9 cellular contexts compared by ENCODE assay signal in genomic region chr19:51704601-51705000, GRCh38. TPM values are rescaled to one million over a fixed set of nuclear protein-coding genes. Genes with fewer than 3 reads are reported as not detected.
DNase-seq lines count a peak whose midpoint lies in the region; ATAC-seq and TF ChIP-seq lines count a peak whose summit lies in the region.
"Had no signal": no experiment of that assay in that cellular context is flagged by ENCODE, and none has a peak within 500 bp of the region (broad histone marks: within the 10 kb centered on the region; RNA-seq: fewer than 3 reads in every experiment).

No MANE protein-coding gene starts in this region.

- peak overlapping the region; percentile 91 for H3K4ac ChIP-seq in IMR-90 (ENCODE audit: low read depth, low read length)

- H3K9me3 Mint-ChIP-seq in chondrocyte (ENCODE audit: low read depth), result no peaks in the 10 kb centered on the region

- BruUV-seq in IMR-90 (replicated peaks; lab: Mats Ljungman, UMichigan), result no TSS peak

- H3K27me3 ChIP-seq in IMR-90 (ENCODE audit: control insufficient read depth, insufficient read depth, low read length) (no peaks in the 10 kb centered on the region), mucosa of stomach (ENCODE audit: control insufficient read depth, insufficient read depth, low read length) (peaks cover 5% of the 10 kb centered on the region)

- peak overlapping the region; percentile 45 for H3K4me3 ChIP-seq in IMR-90 (ENCODE audit: insufficient read depth, low read depth, low read length)
- peak overlapping the region; percentile 39 for H3K4me3 ChIP-seq in mucosa of stomach (ENCODE audit: low read length)

- TF ChIP-seq POLR2A in IMR-90 (IDR thresholded peaks at IDR 0.05; ENCODE audit: low read depth, low read length), result no peak

- peaks cover 62% of the 10 kb centered on the region for H3K4me1 Mint-ChIP-seq in chondrocyte (ENCODE audit: low read depth)

- H4K5ac ChIP-seq in IMR-90 (ENCODE audit: low read depth, low read length), result peak overlapping the region; percentile 36

- TF ChIP-seq CTCF in 22Rv1 (IDR thresholded peaks at IDR 0.05), result no peak
- no peak for TF ChIP-seq CTCF in IMR-90 (conservative IDR thresholded peaks at IDR 0.05; ENCODE audit: low read depth, low read length)
- TF ChIP-seq CTCF in chondrocyte (IDR thresholded peaks at IDR 0.05), result no peak

- peak overlapping the region; percentile 22 for H2AK5ac ChIP-seq in IMR-90 (ENCODE audit: low read depth, low read length)

- H3K9me3 ChIP-seq in IMR-90 (ENCODE audit: control insufficient read depth, insufficient read depth, low read length) (no peaks in the 10 kb centered on the region), mucosa of stomach (ENCODE audit: control insufficient read depth, low read length) (no peaks in the 10 kb centered on the region)

- CTCF ChIA-PET in IMR-90 (lab: Yijun Ruan, JAX), result interaction anchor here (0.9 to 1.3 kb wide), 3 partner anchors 17 to 73 kb away, joined by 3 to 5 read pairs (median 3); no protein-coding TSS in a partner anchor

- dilution Hi-C loops in IMR-90 (cut with HindIII; ENCODE audit: low sequenced_read_pairs, unreplicated experiment), result no loop called here

- H4K8ac ChIP-seq in IMR-90 (ENCODE audit: low read depth in 2 of 2, low read length in 2 of 2), result peak overlapping the region; percentile 78 to 82

- TF ChIP-seq RAD21 in IMR-90 (IDR thresholded peaks at IDR 0.05; ENCODE audit: low read length), result no peak

- H3K27ac ChIP-seq in 22Rv1 (peak overlapping the region; percentile 82), IMR-90 (ENCODE audit: insufficient read depth, low read length) (peak overlapping the region; percentile 82)

- H3K4me3 Mint-ChIP-seq in chondrocyte (ENCODE audit: unreplicated experiment), result peak overlapping the region; percentile 69

- H3K36me3 Mint-ChIP-seq in chondrocyte (ENCODE audit: low read depth), result peaks cover 51% of the 10 kb centered on the region

- intact Hi-C loops in IMR-90 (cut with micrococcal nuclease), result no loop called here
- intact Hi-C loops in posterior vena cava (cut with DNase I), result no loop called here

- H4K20me1 ChIP-seq in IMR-90 (ENCODE audit: insufficient read depth, low read length), result peaks cover 18% of the 10 kb centered on the region

- H3K9me1 ChIP-seq in IMR-90 (ENCODE audit: insufficient read depth, low read length), result peaks cover 9% of the 10 kb centered on the region

- H3K23ac ChIP-seq in IMR-90 (ENCODE audit: low read depth, low read length), result peak overlapping the region; percentile 70; the same call in 1 of the 2 replicates

- no peak overlapping the region for H2BK15ac ChIP-seq in IMR-90 (ENCODE audit: low read depth, low read length)

- peaks cover 12 to 37% of the 10 kb centered on the region in 2 experiments for H3K79me1 ChIP-seq in IMR-90 (ENCODE audit: low read depth in 1 of 2, low read length in 2 of 2)

- H3K4me1 ChIP-seq in IMR-90 (ENCODE audit: control insufficient read depth, insufficient read depth, low read length) (0 out of 2 replicates have a peak, but pooled peaks cover 2% of the 10 kb centered on the region), mucosa of stomach (ENCODE audit: control insufficient read depth, insufficient read depth, low read length) (peaks cover 21% of the 10 kb centered on the region)

- H3K36me3 ChIP-seq in IMR-90 (ENCODE audit: control insufficient read depth, insufficient read depth, low read length), result peaks cover 53% of the 10 kb centered on the region
- no peaks in the 10 kb centered on the region for H3K36me3 ChIP-seq in mucosa of stomach (ENCODE audit: control insufficient read depth, insufficient read depth, low read length)

- H3K9ac ChIP-seq in IMR-90 (ENCODE audit: low read depth, low read length) (peak overlapping the region; percentile 83), mucosa of stomach (ENCODE audit: low read length) (peak overlapping the region; percentile 85)

- H4K91ac ChIP-seq in IMR-90 (ENCODE audit: insufficient read depth, low read depth, low read length), result peak overlapping the region; percentile 54; the same call in 1 of the 2 replicates

- H3K27me3 Mint-ChIP-seq in chondrocyte (ENCODE audit: low read depth), result no peaks in the 10 kb centered on the region

- DNase-seq in IMR-90, result no peak
- no peak for DNase-seq in chondrocyte (ENCODE audit: low spot score)
- no peak for DNase-seq in RKO (ENCODE audit: low spot score)
- DNase-seq in posterior vena cava (ENCODE audit: low spot score), result no peak
- no peak for DNase-seq in NCI-H82 (lab: John Stamatoyannopoulos, UW)

- peak overlapping the region; percentile 60 for H3K4me2 ChIP-seq in IMR-90 (ENCODE audit: low read depth, low read length)

- peak overlapping the region; percentile 59 for H2AK9ac ChIP-seq in IMR-90 (replicated peaks; ENCODE audit: low read depth, low read length, poor library complexity)

- peak overlapping the region; percentile 94 for H3K14ac ChIP-seq in IMR-90 (replicated peaks; ENCODE audit: low read depth, low read length)

- 60% methylated on average over 1 of the region's 5 CpGs; no CpG with 5 or more reads in 1 of the 2 experiments for WGBS in IMR-90 (ENCODE audit: extremely low coverage in 2 of 2, insufficient read length in 1 of 2), 2 experiments

- in situ Hi-C loops in IMR-90 (cut with MboI; ENCODE audit: low sequenced_read_pairs), result no loop called here

- no peak overlapping the region for H2BK20ac ChIP-seq in IMR-90 (ENCODE audit: low read depth, low read length)

- peak overlapping the region; percentile 84 for H3K27ac Mint-ChIP-seq in chondrocyte (ENCODE audit: unreplicated experiment)

- H3K18ac ChIP-seq in IMR-90 (ENCODE audit: low read depth, low read length), result peak overlapping the region; percentile 22; the same call in 1 of the 2 replicates

- peak overlapping the region; percentile 33 for H3K56ac ChIP-seq in IMR-90 (ENCODE audit: extremely low read depth, insufficient read depth, low read length)

- ATAC-seq in IMR-90 (ENCODE audit: low read depth) (no peak), GM18873 (IDR thresholded peaks at IDR 0.05; ENCODE audit: low FRiP score, unreplicated experiment) (no peak)

- H2BK120ac ChIP-seq in IMR-90 (ENCODE audit: low read depth, low read length), result no peak overlapping the region

- peak overlapping the region; percentile 41 for H2BK5ac ChIP-seq in IMR-90 (ENCODE audit: low read depth, low read length, poor library complexity, severe bottlenecking)

- peak overlapping the region; percentile 84 for H2AFZ ChIP-seq in IMR-90 (replicated peaks; ENCODE audit: low read length, poor library complexity)

- POLR2A ChIA-PET in IMR-90 (lab: Charles Lee; ENCODE audit: unreplicated experiment), result interaction anchor here (2.2 kb wide), 1 partner anchor 16 kb away, joined by 7 read pairs; no protein-coding TSS in a partner anchor

TF ChIP-seq in IMR-90, 13 proteins besides CTCF, POLR2A, EP300 and RAD21:
- TF ChIP-seq MAZ (IDR thresholded peaks at IDR 0.05; ENCODE audit: borderline replicate concordance, low read depth, low read length) (no peak), BHLHE40 (IDR thresholded peaks at IDR 0.05; ENCODE audit: low read depth, low read length) (no peak), CEBPB (IDR thresholded peaks at IDR 0.05; ENCODE audit: low read depth, low read length) (no peak), RCOR1 (IDR thresholded peaks at IDR 0.05; ENCODE audit: insufficient replicate concordance, low read length) (no peak), RFX5 (IDR thresholded peaks at IDR 0.05; ENCODE audit: low read depth, low read length) (no peak)
- TF ChIP-seq, protein P1, sequence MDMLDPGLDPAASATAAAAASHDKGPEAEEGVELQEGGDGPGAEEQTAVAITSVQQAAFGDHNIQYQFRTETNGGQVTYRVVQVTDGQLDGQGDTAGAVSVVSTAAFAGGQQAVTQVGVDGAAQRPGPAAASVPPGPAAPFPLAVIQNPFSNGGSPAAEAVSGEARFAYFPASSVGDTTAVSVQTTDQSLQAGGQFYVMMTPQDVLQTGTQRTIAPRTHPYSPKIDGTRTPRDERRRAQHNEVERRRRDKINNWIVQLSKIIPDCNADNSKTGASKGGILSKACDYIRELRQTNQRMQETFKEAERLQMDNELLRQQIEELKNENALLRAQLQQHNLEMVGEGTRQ (IDR thresholded peaks at IDR 0.05; ENCODE audit: low read depth, low read length), result no peak
- TF ChIP-seq, protein P2, sequence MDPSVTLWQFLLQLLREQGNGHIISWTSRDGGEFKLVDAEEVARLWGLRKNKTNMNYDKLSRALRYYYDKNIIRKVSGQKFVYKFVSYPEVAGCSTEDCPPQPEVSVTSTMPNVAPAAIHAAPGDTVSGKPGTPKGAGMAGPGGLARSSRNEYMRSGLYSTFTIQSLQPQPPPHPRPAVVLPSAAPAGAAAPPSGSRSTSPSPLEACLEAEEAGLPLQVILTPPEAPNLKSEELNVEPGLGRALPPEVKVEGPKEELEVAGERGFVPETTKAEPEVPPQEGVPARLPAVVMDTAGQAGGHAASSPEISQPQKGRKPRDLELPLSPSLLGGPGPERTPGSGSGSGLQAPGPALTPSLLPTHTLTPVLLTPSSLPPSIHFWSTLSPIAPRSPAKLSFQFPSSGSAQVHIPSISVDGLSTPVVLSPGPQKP (IDR thresholded peaks at IDR 0.05; ENCODE audit: borderline replicate concordance, low read depth, low read length), result no peak
TF ChIP-seq in IMR-90: peak in this region for 0.

RNA-seq across cellular contexts. Expression of gene SPACA6, which starts 11.5 kb away (rescaled TPM):
- 1.3 and 1.7 TPM in 2 replicates for total RNA-seq in IMR-90 (2012; rRNA removed)
- polyA plus RNA-seq in IMR-90 (2012; rRNA removed), result 10.5 and 13.6 TPM in 2 replicates
- 4.0 and 8.1 TPM in 2 replicates for polyA plus RNA-seq in IMR-90 (2012; cell fraction: cytosol; rRNA removed)
- 92.7 and 118 TPM in 2 replicates for polyA plus RNA-seq in IMR-90 (2012; cell fraction: nucleus; rRNA removed; ENCODE audit: low replicate concordance)
- total RNA-seq in chondrocyte, result 20.4 to 39.5 TPM (median 24.3 TPM) in 3 replicates
- total RNA-seq in posterior vena cava, result 10 to 100 TPM; 22.7 to 22.9 TPM

RNA-seq across cellular contexts. Expression of gene HAS1, which starts 19.2 kb away (rescaled TPM):
- total RNA-seq in IMR-90 (2012; rRNA removed), result not detected in 2 replicates
- not detected in 2 replicates for polyA plus RNA-seq in IMR-90 (2012; rRNA removed)
- not detected in 2 replicates for polyA plus RNA-seq in IMR-90 (2012; cell fraction: cytosol; rRNA removed)
- not detected in 2 replicates for polyA plus RNA-seq in IMR-90 (2012; cell fraction: nucleus; rRNA removed; ENCODE audit: low replicate concordance)
- total RNA-seq in chondrocyte, result not detected in 3 replicates
- total RNA-seq in posterior vena cava, result 1 to 10 TPM; 3.8 to 6.7 TPM
- total RNA-seq: G401 had no signal

RNA-seq across cellular contexts. Expression of gene FPR1, which starts 47.1 kb away (rescaled TPM):
- not detected in 2 replicates for total RNA-seq in IMR-90 (2012; rRNA removed)
- polyA plus RNA-seq in IMR-90 (2012; rRNA removed), result not detected in 2 replicates
- not detected in 2 replicates for polyA plus RNA-seq in IMR-90 (2012; cell fraction: cytosol; rRNA removed)
- polyA plus RNA-seq in IMR-90 (2012; cell fraction: nucleus; rRNA removed; ENCODE audit: low replicate concordance), result not detected in 2 replicates
- total RNA-seq in chondrocyte, result not detected in 3 replicates
- 10 to 100 TPM; 24.0 to 38.3 TPM for total RNA-seq in posterior vena cava
- total RNA-seq: G401 had no signal

RNA-seq across cellular contexts. Expression of gene FPR2, which starts 56.4 kb away (rescaled TPM):
- not detected in 2 replicates for total RNA-seq in IMR-90 (2012; rRNA removed)
- not detected in 2 replicates for polyA plus RNA-seq in IMR-90 (2012; rRNA removed)
- not detected in 2 replicates for polyA plus RNA-seq in IMR-90 (2012; cell fraction: cytosol; rRNA removed)
- polyA plus RNA-seq in IMR-90 (2012; cell fraction: nucleus; rRNA removed; ENCODE audit: low replicate concordance), result not detected in 2 replicates
- total RNA-seq in chondrocyte, result not detected in 3 replicates
- 1 to 10 TPM; 1.7 to 6.9 TPM for total RNA-seq in posterior vena cava
- total RNA-seq: G401 had no signal

RNA-seq across cellular contexts. Expression of gene SIGLEC14, which starts 58.0 kb away (rescaled TPM):
- total RNA-seq in IMR-90 (2012; rRNA removed), result not detected in 2 replicates
- not detected in 2 replicates for polyA plus RNA-seq in IMR-90 (2012; rRNA removed)
- not detected in 2 replicates for polyA plus RNA-seq in IMR-90 (2012; cell fraction: cytosol; rRNA removed)
- not detected in 2 replicates for polyA plus RNA-seq in IMR-90 (2012; cell fraction: nucleus; rRNA removed; ENCODE audit: low replicate concordance)
- not detected in 3 replicates for total RNA-seq in chondrocyte
- 10 to 100 TPM in 1 of 2 donors, 1 to 10 TPM in 1; 4.8 to 10.3 TPM for total RNA-seq in posterior vena cava
- total RNA-seq: G401 had no signal

Comparison
In these comparisons a context has a peak if more than half of its experiments do, and no peak if none do; other contexts are left out.
1. RNA of gene FPR1, which starts 47.1 kb away (total RNA-seq): 24.0 to 38.3 TPM in posterior vena cava; not detected in IMR-90 and not detected in chondrocyte; every median in the first group is over 10 times any median in the second.